Comparison of ENCODE assay signal across 18 cellular contexts in genomic region chr11:17651061-17651460, GRCh38.
DNase-seq lines count a peak whose midpoint lies in the region; ATAC-seq and TF ChIP-seq lines count a peak whose summit lies in the region.
"Had no signal": no experiment of that assay in that cellular context is flagged by ENCODE, and none has a peak within 500 bp of the region (broad histone marks: within the 10 kb centered on the region; RNA-seq: fewer than 3 reads in every experiment).

No MANE protein-coding gene starts in this region.

- peak overlapping the region; percentile 69 for H3K27ac Mint-ChIP-seq in neural crest cell (ENCODE audit: unreplicated experiment)
- H3K27ac Mint-ChIP-seq: B cell, H9, T-cell had no signal

- in situ Hi-C loops in GM13977 (cut with MboI; ENCODE audit: low pct_unique_long_range_greater_than_20kb, low sequenced_read_pairs, unreplicated experiment), result no loop called here

- H3K27me3 Mint-ChIP-seq in neural crest cell (ENCODE audit: low read depth), result peaks cover 40% of the 10 kb centered on the region

- H3K9me3 Mint-ChIP-seq in neural crest cell, result peaks cover 7% of the 10 kb centered on the region

- ATAC-seq in HG02678 (IDR thresholded peaks at IDR 0.05; ENCODE audit: unreplicated experiment), result no peak
- ATAC-seq: T-cell had no signal

- DNase-seq in GM13977 (ENCODE audit: low spot score) (peak; percentile 6), LHCN-M2 (ENCODE audit: low read depth) (peak; percentile 55), neural crest cell (ENCODE audit: low read depth, low spot score) (no peak), nucleus accumbens (lab: John Stamatoyannopoulos, UW) (no peak), SW 1271 (lab: John Stamatoyannopoulos, UW) (no peak)
- DNase-seq in activated T-cell treated with anti-CD3 and anti-CD28 coated beads, Interleukin-2, amount 50 U/mL, for 1 hour, result no peak
- DNase-seq: DMS79 treated with DMSO at 0.1 percent for 48 hours, GM23248, H9, KBM-7, NCI-H1105 treated with DMSO at 0.1 percent for 48 hours, NCI-H146, NCI-H1930, NCI-H2107, NCI-H748 treated with DMSO at 0.1 percent for 48 hours, T-cell had no signal

- TF ChIP-seq CTCF in GM13977 (IDR thresholded peaks at IDR 0.05; ENCODE audit: extremely low read depth, insufficient read depth, missing control alignments) (no peak), neural crest cell (conservative IDR thresholded peaks at IDR 0.05) (no peak)

- H3K4me3 Mint-ChIP-seq in neural crest cell, result no peak overlapping the region
- H3K4me3 Mint-ChIP-seq: B cell, H9, T-cell had no signal

- H3K4me1 Mint-ChIP-seq in neural crest cell, result peaks cover 20% of the 10 kb centered on the region
- H3K4me1 Mint-ChIP-seq: B cell, T-cell had no signal

- peaks cover 3% of the 10 kb centered on the region for H3K36me3 Mint-ChIP-seq in neural crest cell (ENCODE audit: low read depth)
- H3K36me3 Mint-ChIP-seq: T-cell had no signal

Comparison
In these comparisons a context has a peak if more than half of its experiments do, and no peak if none do; other contexts are left out.
1. DNase-seq: peak in GM13977 (single experiment) and LHCN-M2 (single experiment); none in neural crest cell (single experiment), nucleus accumbens (0 of 56), activated T-cell treated with anti-CD3 and anti-CD28 coated beads, Interleukin-2, amount 50 U/mL, for 1 hour (single experiment) and SW 1271 (0 of 2).